Comparison of ENCODE assay signal across 8 cellular contexts in genomic region chr2:46915281-46915810, GRCh38. TPM values are rescaled to one million over a fixed set of nuclear protein-coding genes. Genes with fewer than 3 reads are reported as not detected.
DNase-seq lines count a peak whose midpoint lies in the region; ATAC-seq, FAIRE-seq and TF ChIP-seq lines count a peak whose summit lies in the region.

Gene MCFD2 (minus strand): TSS chr2:46915806. CDS start chr2:46909171, 6,635 bp downstream.

- H3K4me1 ChIP-seq in Loucy (ENCODE audit: insufficient read depth, low read length, poor library complexity, severe bottlenecking) (peaks cover 47% of the 10 kb centered on the region), kidney (ENCODE audit: control insufficient read depth in 1 of 2, insufficient read depth in 1 of 2, low read depth in 1 of 2, low read length in 2 of 2) (peaks cover 15 to 21% of the 10 kb centered on the region in 2 donors)

- no peaks in the 10 kb centered on the region for H3K27me3 Mint-ChIP-seq in CD4-positive, alpha-beta T cell

- peaks cover 61% of the 10 kb centered on the region for H3K79me2 ChIP-seq in Loucy (ENCODE audit: insufficient read depth, low read length)

- no peaks in the 10 kb centered on the region for H3K9me3 Mint-ChIP-seq in CD4-positive, alpha-beta T cell

- H3K4me1 Mint-ChIP-seq in CD4-positive, alpha-beta T cell (ENCODE audit: low read depth): peaks cover 65% of the 10 kb centered on the region

- H3K4me2 ChIP-seq in Loucy (ENCODE audit: low read depth, low read length, poor library complexity, severe bottlenecking): peak within 1 kb of the TSS; percentile 91

- intact Hi-C loops in CD4-positive, alpha-beta T cell (cut with DNase I, micrococcal nuclease): loop anchor here in 1 of 2 experiments (5.0 to 10.0 kb wide), 4 partner anchors 357 to 1271 kb away; partner anchors contain the start of genes MSH2 and MSH6
- intact Hi-C loops in kidney (cut with DNase I): no loop called here

- H3K36me3 ChIP-seq in Loucy (ENCODE audit: insufficient read depth, low read length) (no peaks in the 10 kb centered on the region), bronchial epithelial cell (ENCODE audit: control insufficient read depth, insufficient read depth, low read length) (peaks cover under 1% of the 10 kb centered on the region), kidney (ENCODE audit: control insufficient read depth in 1 of 2, insufficient read depth in 2 of 2, low read length in 2 of 2) (peaks cover 0 to 1% of the 10 kb centered on the region in 2 donors)

- no peaks in the 10 kb centered on the region for H3K9me2 ChIP-seq in Loucy (replicated peaks; ENCODE audit: low read depth, low read length)

- peak within 1 kb of the TSS; percentile 91 for H3K9ac ChIP-seq in Loucy (ENCODE audit: low read depth, low read length, poor library complexity, severe bottlenecking)
- H3K9ac ChIP-seq in kidney (ENCODE audit: low read length in 2 of 2): peak within 1 kb of the TSS; percentile 77 to 99

- peak within 1 kb of the TSS; percentile 86 for H3K27ac Mint-ChIP-seq in CD4-positive, alpha-beta T cell

- peak; percentile 0 for ATAC-seq in CD4-positive, alpha-beta T cell (ENCODE audit: poor library complexity)
- peak; percentile 27 for ATAC-seq in GM21717 (IDR thresholded peaks at IDR 0.05; ENCODE audit: unreplicated experiment)

- H3K4me3 ChIP-seq in Loucy (ENCODE audit: low read length, poor library complexity, severe bottlenecking) (peak within 1 kb of the TSS; percentile 96), bronchial epithelial cell (ENCODE audit: low read depth, low read length) (peak within 1 kb of the TSS; percentile 89), kidney (ENCODE audit: low read length in 2 of 2) (peak within 1 kb of the TSS; percentile 84 to 97)

- DNase-seq in CD4-positive, alpha-beta T cell: peak in 1 of 10 experiments; percentile 63
- DNase-seq in bronchial epithelial cell (ENCODE audit: low read depth) (no peak), kidney (peak; percentile 89), NCI-H1436 (lab: John Stamatoyannopoulos, UW) (no peak), HCEC 1CT (no peak)
- peak; percentile 29 for DNase-seq in stimulated activated CD8-positive, alpha-beta memory T cell treated with anti-CD3 and anti-CD28 coated beads, Interleukin-4, amount 100 ng/mL, for 48 hours

- peaks cover 34% of the 10 kb centered on the region for H3K36me3 Mint-ChIP-seq in CD4-positive, alpha-beta T cell (ENCODE audit: low read depth)

- H3K9me3 ChIP-seq in CD4-positive, alpha-beta T cell (ENCODE audit: control insufficient read depth, low read length): no peaks in the 10 kb centered on the region
- H3K9me3 ChIP-seq in Loucy (ENCODE audit: insufficient read depth, low read depth, low read length) (no peaks in the 10 kb centered on the region), kidney (ENCODE audit: control insufficient read depth in 1 of 2, low read length in 2 of 2) (no peaks in the 10 kb centered on the region)

- no peaks in the 10 kb centered on the region for H3K27me3 ChIP-seq in CD4-positive, alpha-beta T cell (ENCODE audit: control insufficient read depth, insufficient read depth, low read length)
- no peaks in the 10 kb centered on the region for H3K27me3 ChIP-seq in Loucy (ENCODE audit: insufficient read depth, low read length, poor library complexity, severe bottlenecking)
- H3K27me3 ChIP-seq in bronchial epithelial cell (ENCODE audit: control insufficient read depth, insufficient read depth, low read length): no peaks in the 10 kb centered on the region

- POLR2A ChIA-PET in CD4-positive, alpha-beta T cell (lab: Charles Lee): interaction anchor here (1.2 kb wide), 1 partner anchor 20 kb away, joined by 3 read pairs; no protein-coding TSS in a partner anchor

- no peaks in the 10 kb centered on the region; the same call in 1 of the 2 replicates for H3F3A ChIP-seq in Loucy (ENCODE audit: low read depth)

- peak within 1 kb of the TSS; percentile 97 for H2AFZ ChIP-seq in Loucy (ENCODE audit: low read length)

- CTCF ChIA-PET in CD4-positive, alpha-beta T cell (lab: Charles Lee): interaction anchor here (0.8 to 1.6 kb wide), 3 partner anchors 21 to 408 kb away, joined by 3 to 8 read pairs (median 3); no protein-coding TSS in a partner anchor

- no peak for TF ChIP-seq CTCF in CD4-positive, alpha-beta T cell (IDR thresholded peaks at IDR 0.05)
- TF ChIP-seq CTCF in Loucy (conservative IDR thresholded peaks at IDR 0.05; ENCODE audit: low read length) (no peak), bronchial epithelial cell (IDR thresholded peaks at IDR 0.05; ENCODE audit: insufficient read depth, low read length, severe bottlenecking) (no peak), kidney (IDR thresholded peaks at IDR 0.05; ENCODE audit: borderline replicate concordance, extremely low read depth, insufficient read depth) (no peak)

- peaks cover 21% of the 10 kb centered on the region for H4K20me1 ChIP-seq in Loucy (ENCODE audit: insufficient read depth, low read length, poor library complexity, severe bottlenecking)

- H3K27ac ChIP-seq in CD4-positive, alpha-beta T cell (ENCODE audit: low read depth, low read length): peak within 1 kb of the TSS; percentile 74
- H3K27ac ChIP-seq in kidney (ENCODE audit: low read depth in 2 of 2, low read length in 2 of 2): peak within 1 kb of the TSS; percentile 91 to 94

- peak within 1 kb of the TSS; percentile 82 for H3K4me3 Mint-ChIP-seq in CD4-positive, alpha-beta T cell

- FAIRE-seq in bronchial epithelial cell (lab: Jason Lieb, UNC): no peak
- FAIRE-seq in kidney (lab: Jason Lieb, UNC): no peak

RNA-seq across cellular contexts. Expression of gene MCFD2, which starts in this region (rescaled TPM):
- 10 to 100 TPM; 29.1 to 29.7 TPM for total RNA-seq in CD4-positive, alpha-beta T cell
- total RNA-seq in bronchial epithelial cell (71.9 and 105 TPM in 2 replicates), kidney (86.6 TPM)
- polyA plus RNA-seq in kidney (ENCODE audit: insufficient read depth, low read depth, low replicate concordance): 42.2 TPM

Comparison
In these comparisons a context has a peak if more than half of its experiments do, and no peak if none do; other contexts are left out.
1. DNase-seq: peak in kidney (single experiment) and stimulated activated CD8-positive, alpha-beta memory T cell treated with anti-CD3 and anti-CD28 coated beads, Interleukin-4, amount 100 ng/mL, for 48 hours (single experiment); none in bronchial epithelial cell (single experiment), NCI-H1436 (single experiment) and HCEC 1CT (single experiment).
2. Peak in every context shown above with its lines, with median percentiles within 50 percentile points of each other: H3K4me3 ChIP-seq.